ENCODE assay signal across 16 cellular contexts in genomic region chr1:153616885-153617428, GRCh38. TPM values are rescaled to one million over a fixed set of nuclear protein-coding genes. Genes with fewer than 3 reads are reported as not detected.
DNase-seq lines count a peak whose midpoint lies in the region; ATAC-seq, FAIRE-seq and TF ChIP-seq lines count a peak whose summit lies in the region.
"Had no signal": no experiment of that assay in that cellular context is flagged by ENCODE, and none has a peak within 500 bp of the region (broad histone marks: within the 10 kb centered on the region; RNA-seq: fewer than 3 reads in every experiment).

No MANE protein-coding gene starts in this region.

- no peak for TF ChIP-seq CTCF in endodermal cell (conservative IDR thresholded peaks at IDR 0.05)
- no peak for TF ChIP-seq CTCF in mesothelial cell of epicardium (IDR thresholded peaks at IDR 0.05; ENCODE audit: unreplicated experiment)

- H3K36me3 Mint-ChIP-seq in endodermal cell (ENCODE audit: low read depth) (peaks cover 30% of the 10 kb centered on the region), mesothelial cell of epicardium (peaks cover 18% of the 10 kb centered on the region)
- H3K36me3 Mint-ChIP-seq: activated naive CD4-positive, alpha-beta T cell treated with anti-CD3 and anti-CD28 coated beads, Interleukin-2, amount 50 U/mL, for 24 hours; naive B cell had no signal

- H3K27me3 ChIP-seq in endodermal cell (ENCODE audit: control insufficient read depth, insufficient read depth, low read length, poor library complexity, severe bottlenecking) = no peaks in the 10 kb centered on the region

- H3K9ac ChIP-seq in endodermal cell (ENCODE audit: extremely low read depth, low read length, poor library complexity, severe bottlenecking) = no peak overlapping the region

- H3K27ac Mint-ChIP-seq in endodermal cell (peak overlapping the region; percentile 92), mesothelial cell of epicardium (peak overlapping the region; percentile 34)
- H3K27ac Mint-ChIP-seq: activated CD4-positive, alpha-beta memory T cell treated with anti-CD3 and anti-CD28 coated beads, Interleukin-2, amount 10 ng/mL, durations not matched to agents 7 days and 5 days; activated naive CD4-positive, alpha-beta T cell treated with anti-CD3 and anti-CD28 coated beads, Interleukin-2, amount 50 U/mL, for 24 hours had no signal

- H3K9me3 ChIP-seq in endodermal cell (ENCODE audit: control insufficient read depth, low read length) = no peaks in the 10 kb centered on the region

- WGBS in endodermal cell (ENCODE audit: insufficient coverage in 1 of 2, insufficient read length in 1 of 2), 2 experiments = 82 to 100% methylated on average over 3 to 5 of the region's 5 CpGs

- H3K27me3 Mint-ChIP-seq in endodermal cell (ENCODE audit: insufficient read depth) = no peaks in the 10 kb centered on the region
- H3K27me3 Mint-ChIP-seq in mesothelial cell of epicardium (ENCODE audit: low read depth) = no peaks in the 10 kb centered on the region
- H3K27me3 Mint-ChIP-seq: activated CD4-positive, alpha-beta memory T cell treated with anti-CD3 and anti-CD28 coated beads, Interleukin-2, amount 10 ng/mL, durations not matched to agents 7 days and 5 days; activated naive CD4-positive, alpha-beta T cell treated with anti-CD3 and anti-CD28 coated beads, Interleukin-2, amount 50 U/mL, for 24 hours; naive B cell had no signal

- no peak overlapping the region for H3K4me3 Mint-ChIP-seq in endodermal cell
- no peak overlapping the region for H3K4me3 Mint-ChIP-seq in mesothelial cell of epicardium
- H3K4me3 Mint-ChIP-seq: activated CD4-positive, alpha-beta memory T cell treated with anti-CD3 and anti-CD28 coated beads, Interleukin-2, amount 10 ng/mL, durations not matched to agents 7 days and 5 days; activated naive CD4-positive, alpha-beta T cell treated with anti-CD3 and anti-CD28 coated beads, Interleukin-2, amount 50 U/mL, for 24 hours had no signal

- no peaks in the 10 kb centered on the region for H3K4me1 ChIP-seq in endodermal cell (ENCODE audit: control insufficient read depth, insufficient read depth, low read length)

- no peak overlapping the region for H3K27ac ChIP-seq in endodermal cell (ENCODE audit: low read depth, low read length)
- H3K27ac ChIP-seq in caudate nucleus (ENCODE audit: low read depth, low read length) = no peak overlapping the region

- intact Hi-C loops in Right ventricle myocardium inferior (cut with DNase I) (no loop called here), cardiac septum (cut with DNase I) (loop anchor here (2.0 to 5.0 kb wide), 3 partner anchors 48 to 105 kb away; no protein-coding TSS in a partner anchor)

- H3K4me3 ChIP-seq in endodermal cell (ENCODE audit: low read length) = no peak overlapping the region

- DNase-seq in Right ventricle myocardium inferior (ENCODE audit: missing footprints) (peak; percentile 45), cardiac septum (ENCODE audit: low spot score) (no peak), endodermal cell (peak; percentile 56), mesothelial cell of epicardium (ENCODE audit: low spot score in 2 of 2, unreplicated experiment in 2 of 2) (no peak), EL (no peak), hepatic stellate cell (ENCODE audit: low spot score) (no peak), GM12891 (ENCODE audit: insufficient read length, low spot score) (no peak), caudate nucleus (lab: John Stamatoyannopoulos, UW) (no peak)
- DNase-seq: dermis blood vessel endothelial cell; naive B cell; NCI-H526; stimulated activated CD4-positive, alpha-beta T cell treated with anti-CD3 and anti-CD28 coated beads, Interleukin-12 subunit alpha, Interleukin-12 subunit beta, amount 100 ng/mL, for 4 hours; stimulated activated CD8-positive, alpha-beta memory T cell treated with anti-CD3 and anti-CD28 coated beads, Interleukin-4, amount 100 ng/mL, for 48 hours had no signal

- no peak for TF ChIP-seq POLR2A in GM12891 (IDR thresholded peaks at IDR 0.05; ENCODE audit: low read depth, low read length)

- no peaks in the 10 kb centered on the region for H3K9me3 Mint-ChIP-seq in endodermal cell
- no peaks in the 10 kb centered on the region for H3K9me3 Mint-ChIP-seq in mesothelial cell of epicardium
- H3K9me3 Mint-ChIP-seq: activated CD4-positive, alpha-beta memory T cell treated with anti-CD3 and anti-CD28 coated beads, Interleukin-2, amount 10 ng/mL, durations not matched to agents 7 days and 5 days; activated naive CD4-positive, alpha-beta T cell treated with anti-CD3 and anti-CD28 coated beads, Interleukin-2, amount 50 U/mL, for 24 hours had no signal

- ATAC-seq in Right ventricle myocardium inferior = peak; percentile 46

- H3K4me1 Mint-ChIP-seq in endodermal cell (peaks cover 35% of the 10 kb centered on the region), mesothelial cell of epicardium (peaks cover 37% of the 10 kb centered on the region)

- FAIRE-seq in GM12891 (lab: Jason Lieb, UNC) = no peak

- H3K36me3 ChIP-seq in endodermal cell (ENCODE audit: control insufficient read depth, insufficient read depth, low read length) = peaks cover 35% of the 10 kb centered on the region

TF ChIP-seq in GM12891, 5 proteins besides CTCF, POLR2A, EP300 and RAD21:
- TF ChIP-seq SPI1 (IDR thresholded peaks at IDR 0.05; ENCODE audit: low read depth, low read length) = no peak

RNA-seq across cellular contexts. Expression of gene S100A14, which starts 0.8 kb away (rescaled TPM):
- total RNA-seq in Right ventricle myocardium inferior = 6.3 TPM
- total RNA-seq in cardiac septum = 3.4 TPM
- 100 to 1,000 TPM in 1 of 2 donors, 10 to 100 TPM in 1; 53.8 to 119 TPM for total RNA-seq in endodermal cell
- polyA plus RNA-seq in endodermal cell (2013, experiment 1 of 2) = 1.4 TPM
- 0.54 TPM for polyA plus RNA-seq in endodermal cell (2013, experiment 2 of 2)
- total RNA-seq in mesothelial cell of epicardium = 8.5 to 10.1 TPM (median 10.0 TPM) in 3 replicates
- 0.83 TPM for polyA plus RNA-seq in GM12891 (2012; ENCODE audit: low read depth, missing spikeins)
- total RNA-seq: activated CD4-positive, alpha-beta memory T cell treated with anti-CD3 and anti-CD28 coated beads, Interleukin-2, amount 10 ng/mL, durations not matched to agents 7 days and 5 days; M059J had no signal

RNA-seq across cellular contexts. Expression of gene S100A16, which starts 4.0 kb away (rescaled TPM):
- 49.2 TPM for total RNA-seq in Right ventricle myocardium inferior
- total RNA-seq in cardiac septum = 39.8 TPM
- total RNA-seq in endodermal cell = 100 to 1,000 TPM; 149 to 152 TPM
- 79.3 TPM for polyA plus RNA-seq in endodermal cell (2013, experiment 1 of 2)
- polyA plus RNA-seq in endodermal cell (2013, experiment 2 of 2) = 84.9 TPM
- total RNA-seq in mesothelial cell of epicardium = 22.1 to 24.8 TPM (median 22.4 TPM) in 3 replicates
- polyA plus RNA-seq in GM12891 (2012; ENCODE audit: low read depth, missing spikeins) = not detected
- total RNA-seq: activated CD4-positive, alpha-beta memory T cell treated with anti-CD3 and anti-CD28 coated beads, Interleukin-2, amount 10 ng/mL, durations not matched to agents 7 days and 5 days had no signal

RNA-seq across cellular contexts. Expression of gene S100A13, which starts 10.3 kb away (rescaled TPM):
- 155 TPM for total RNA-seq in Right ventricle myocardium inferior
- total RNA-seq in cardiac septum = 200 TPM
- total RNA-seq in endodermal cell = 100 to 1,000 TPM; 224 to 284 TPM
- 186 TPM for polyA plus RNA-seq in endodermal cell (2013, experiment 1 of 2)
- polyA plus RNA-seq in endodermal cell (2013, experiment 2 of 2) = 215 TPM
- 46.6 to 58.5 TPM (median 54.5 TPM) in 3 replicates for total RNA-seq in mesothelial cell of epicardium
- 19.4 TPM for polyA plus RNA-seq in GM12891 (2012; ENCODE audit: low read depth, missing spikeins)

RNA-seq across cellular contexts. Expression of gene S100A1, which starts 11.3 kb away (rescaled TPM):
- total RNA-seq in Right ventricle myocardium inferior = 2,065 TPM
- 1,915 TPM for total RNA-seq in cardiac septum
- total RNA-seq in endodermal cell = 1 to 10 TPM; 1.8 to 5.0 TPM
- polyA plus RNA-seq in endodermal cell (2013, experiment 1 of 2) = 1.8 TPM
- 2.2 TPM for polyA plus RNA-seq in endodermal cell (2013, experiment 2 of 2)
- 0.58 to 0.59 TPM in 2 of 3 replicates, not detected in the other for total RNA-seq in mesothelial cell of epicardium
- polyA plus RNA-seq in GM12891 (2012; ENCODE audit: low read depth, missing spikeins) = 1.6 TPM
- total RNA-seq: activated CD4-positive, alpha-beta memory T cell treated with anti-CD3 and anti-CD28 coated beads, Interleukin-2, amount 10 ng/mL, durations not matched to agents 7 days and 5 days; dermis blood vessel endothelial cell; M059J had no signal

RNA-seq across cellular contexts. Expression of gene CHTOP, which starts 16.9 kb away (rescaled TPM):
- total RNA-seq in Right ventricle myocardium inferior = 72.1 TPM
- total RNA-seq in cardiac septum = 90.4 TPM
- total RNA-seq in endodermal cell = 100 to 1,000 TPM in 1 of 2 donors, 10 to 100 TPM in 1; 98.4 to 117 TPM
- polyA plus RNA-seq in endodermal cell (2013, experiment 1 of 2) = 115 TPM
- polyA plus RNA-seq in endodermal cell (2013, experiment 2 of 2) = 106 TPM
- total RNA-seq in mesothelial cell of epicardium = 108 to 114 TPM (median 111 TPM) in 3 replicates
- polyA plus RNA-seq in GM12891 (2012; ENCODE audit: low read depth, missing spikeins) = 41.7 TPM

Comparison
In these comparisons a context has a peak if more than half of its experiments do, and no peak if none do; other contexts are left out.
1. DNase-seq: peak in Right ventricle myocardium inferior (single experiment) and endodermal cell (single experiment); none in cardiac septum (single experiment), mesothelial cell of epicardium (0 of 2), EL (single experiment), hepatic stellate cell (single experiment), GM12891 (single experiment) and caudate nucleus (0 of 61).